In genomic region chr9:102044133-102044532, GRCh38 we compare ENCODE assay signal across 25 cellular contexts.
"Had no signal": no experiment of that assay in that cellular context is flagged by ENCODE, and none has a peak within 500 bp of the region (broad histone marks: within the 10 kb centered on the region; RNA-seq: fewer than 3 reads in every experiment).

No MANE protein-coding gene starts in this region.

- H3K36me3 ChIP-seq: neural progenitor cell, ovary, stomach, thoracic aorta, thyroid gland, tibial nerve, upper lobe of left lung, vagina had no signal

- H3K27ac ChIP-seq: neural progenitor cell, ovary, parathyroid adenoma, psoas muscle, skin epidermis, stomach, thoracic aorta, thyroid gland, tibial nerve, upper lobe of left lung, vagina had no signal

- H3K79me2 ChIP-seq: parathyroid adenoma had no signal

- H2AFZ ChIP-seq: neural progenitor cell, parathyroid adenoma had no signal

- H3K4me2 ChIP-seq: neural progenitor cell had no signal

- H3K27me3 ChIP-seq: neural progenitor cell, ovary, stomach, thyroid gland, tibial nerve, upper lobe of left lung, vagina had no signal

- H3K4me3 ChIP-seq: neural progenitor cell, ovary, psoas muscle, skin epidermis, stomach, thoracic aorta, thyroid gland, tibial nerve, upper lobe of left lung, vagina had no signal

- FAIRE-seq: urothelium cell line had no signal

- H3K4me1 ChIP-seq: neural progenitor cell, parathyroid adenoma, psoas muscle, stomach, thyroid gland, tibial nerve, upper lobe of left lung, vagina had no signal

- ATAC-seq: natural killer cell; psoas muscle; right cardiac atrium; sciatic nerve; stimulated activated effector memory CD8-positive, alpha-beta T cell treated with anti-CD3 and anti-CD28 coated beads, Interleukin-12 subunit alpha, Interleukin-12 subunit beta, amount 100 ng/mL, for 72 hours; stimulated activated naive B cell treated with anti-CD40 and anti-IgM and Interleukin-4, amounts not matched to agents 10 μg/mL and 1 μg/mL and 100 μg/mL, for 72 hours had no signal

- H3K9ac ChIP-seq: neural progenitor cell, parathyroid adenoma had no signal

- H3K9me3 ChIP-seq: ovary, psoas muscle, stomach, thoracic aorta, thyroid gland, tibial nerve, upper lobe of left lung, vagina had no signal

- DNase-seq: natural killer cell; occipital lobe; ovary; posterior cingulate gyrus; psoas muscle; right cardiac atrium; stimulated activated CD4-positive, alpha-beta T cell treated with anti-CD3 and anti-CD28 coated beads, Interleukin-15, amount 100 ng/mL, for 24 hours; stimulated activated CD4-positive, alpha-beta T cell treated with anti-CD3 and anti-CD28 coated beads, Interleukin-2, amount 100 ng/mL, for 24 hours; stimulated activated CD4-positive, alpha-beta T cell treated with anti-CD3 and anti-CD28 coated beads, Interleukin-2, amount 100 ng/mL, for 48 hours; stimulated activated CD4-positive, alpha-beta T cell treated with anti-CD3 and anti-CD28 coated beads, Interleukin-4, amount 100 ng/mL, for 24 hours; stimulated activated naive B cell treated with anti-CD40 and anti-IgM and Interleukin-4, amounts not matched to agents 10 μg/mL and 1 μg/mL and 100 μg/mL, for 72 hours; stimulated activated naive CD4-positive, alpha-beta T cell treated with Interleukin-2 at 50 U/mL for 16 hours; stomach; thyroid gland; trophoblast cell; upper lobe of left lung had no signal
